21 cellular contexts compared by ENCODE assay signal in the genomic region with DNA sequence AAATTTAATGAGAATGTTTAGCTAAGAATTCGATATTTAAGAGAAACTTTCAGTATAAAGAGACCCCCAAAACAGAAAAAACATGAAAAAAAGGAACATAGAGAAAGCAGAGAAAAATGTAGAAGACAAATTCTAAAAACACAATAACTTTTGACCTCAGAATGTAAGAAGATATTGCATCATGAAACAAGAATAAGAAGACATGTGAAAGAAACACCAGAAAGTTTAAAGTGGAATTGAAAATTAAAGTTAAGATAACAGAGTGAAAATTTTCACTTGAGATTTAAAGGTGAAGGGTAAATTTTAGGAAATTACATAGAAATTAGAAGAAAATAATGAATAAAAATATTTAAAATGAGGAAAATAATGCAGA.
"Had no signal": no experiment of that assay in that cellular context is flagged by ENCODE, and none has a peak within 500 bp of the region (broad histone marks: within the 10 kb centered on the region; RNA-seq: fewer than 3 reads in every experiment).

No MANE protein-coding gene starts in this region.

- H3K27me3 Mint-ChIP-seq: activated naive CD4-positive, alpha-beta T cell treated with anti-CD3 and anti-CD28 coated beads, Interleukin-2, amount 10 ng/mL, durations not matched to agents 7 days and 5 days; natural killer cell treated with Interleukin-12 subunit alpha and Interleukin-12 subunit beta and Interleukin-15 and Interleukin-18, amount 100 ng/mL, for 72 hours; T-helper 17 cell had no signal

- H3K4me3 ChIP-seq: prostate gland, upper lobe of right lung had no signal

- H3K27me3 ChIP-seq: foreskin keratinocyte, upper lobe of right lung had no signal

- H3K4me1 Mint-ChIP-seq: activated B cell treated with CpG ODN at 0.5 μM for 24 hours; activated CD4-positive, alpha-beta T cell treated with anti-CD3 and anti-CD28 coated beads for 36 hours; activated naive CD4-positive, alpha-beta T cell treated with anti-CD3 and anti-CD28 coated beads, Interleukin-2, amount 10 ng/mL, durations not matched to agents 7 days and 5 days had no signal

- H3K27ac ChIP-seq: foreskin keratinocyte, prostate gland, upper lobe of right lung had no signal

- H3K9me3 Mint-ChIP-seq: activated B cell treated with CpG ODN at 0.5 μM for 24 hours; activated naive CD4-positive, alpha-beta T cell treated with anti-CD3 and anti-CD28 coated beads, Interleukin-2, amount 10 ng/mL, durations not matched to agents 7 days and 5 days; natural killer cell treated with Interleukin-12 subunit alpha and Interleukin-12 subunit beta and Interleukin-15 and Interleukin-18, amount 100 ng/mL, for 72 hours had no signal

- H3K36me3 Mint-ChIP-seq: activated naive CD4-positive, alpha-beta T cell treated with anti-CD3 and anti-CD28 coated beads, Interleukin-2, amount 10 ng/mL, durations not matched to agents 7 days and 5 days; natural killer cell treated with Interleukin-12 subunit alpha and Interleukin-12 subunit beta and Interleukin-15 and Interleukin-18, amount 100 ng/mL, for 72 hours had no signal

- ATAC-seq: activated CD4-positive, alpha-beta T cell treated with anti-CD3 and anti-CD28 coated beads for 36 hours; foreskin keratinocyte; left ventricle myocardium superior; natural killer cell treated with Interleukin-12 subunit alpha and Interleukin-12 subunit beta and Interleukin-15 and Interleukin-18, amount 100 ng/mL, for 72 hours; stimulated activated naive CD8-positive, alpha-beta T cell treated with anti-CD3 and anti-CD28 coated beads, Interleukin-15, Interleukin-2, amounts not matched to agents 100 U/mL and 50 U/mL, for 24 hours; T-helper 17 cell; upper lobe of right lung had no signal

- H3K4me1 ChIP-seq: foreskin keratinocyte, prostate gland, upper lobe of right lung had no signal

- H3K27ac Mint-ChIP-seq: activated B cell treated with CpG ODN at 0.5 μM for 24 hours; activated CD4-positive, alpha-beta T cell treated with anti-CD3 and anti-CD28 coated beads for 36 hours; activated naive CD4-positive, alpha-beta T cell treated with anti-CD3 and anti-CD28 coated beads, Interleukin-2, amount 10 ng/mL, durations not matched to agents 7 days and 5 days; natural killer cell treated with Interleukin-12 subunit alpha and Interleukin-12 subunit beta and Interleukin-15 and Interleukin-18, amount 100 ng/mL, for 72 hours; T-helper 17 cell had no signal

- H3K36me3 ChIP-seq: prostate gland, upper lobe of right lung had no signal

- H3K9me3 ChIP-seq: prostate gland, upper lobe of right lung had no signal

- DNase-seq: activated B cell treated with CpG ODN at 0.5 μM for 24 hours; activated CD4-positive, alpha-beta T cell treated with anti-CD3 and anti-CD28 coated beads for 36 hours; activated CD4-positive, alpha-beta T cell treated with anti-CD3 and anti-CD28 coated beads, Interleukin-2, amount 50 U/mL, for 4 hours; activated CD8-positive, alpha-beta memory T cell treated with anti-CD3 and anti-CD28 coated beads, Interleukin-2, amount 50 U/mL, for 48 hours; activated effector memory CD4-positive, alpha-beta T cell treated with Interleukin-2 at 50 U/mL for 16 hours; activated naive CD4-positive, alpha-beta T cell treated with anti-CD3 and anti-CD28 coated beads, Interleukin-2, amount 10 ng/mL, durations not matched to agents 7 days and 5 days; activated T-cell treated with anti-CD3 and anti-CD28 coated beads, Interleukin-2, amount 50 U/mL, for 48 hours; amygdala; cerebellar nuclear complex; erythroblast; foreskin keratinocyte; hippocampal formation; left ventricle myocardium superior; mammary epithelial cell; stimulated activated CD4-positive, alpha-beta T cell treated with anti-CD3 and anti-CD28 coated beads, Interleukin-4, amount 100 ng/mL, for 24 hours; stimulated activated naive CD8-positive, alpha-beta T cell treated with anti-CD3 and anti-CD28 coated beads, Interleukin-15, Interleukin-2, amounts not matched to agents 100 U/mL and 50 U/mL, for 24 hours; SW 1271; T-helper 17 cell; upper lobe of right lung had no signal

- H3K4me3 Mint-ChIP-seq: activated B cell treated with CpG ODN at 0.5 μM for 24 hours; activated CD4-positive, alpha-beta T cell treated with anti-CD3 and anti-CD28 coated beads for 36 hours; activated naive CD4-positive, alpha-beta T cell treated with anti-CD3 and anti-CD28 coated beads, Interleukin-2, amount 10 ng/mL, durations not matched to agents 7 days and 5 days; natural killer cell treated with Interleukin-12 subunit alpha and Interleukin-12 subunit beta and Interleukin-15 and Interleukin-18, amount 100 ng/mL, for 72 hours; T-helper 17 cell had no signal
